ENCODE assay signal across 16 cellular contexts in genomic region chr2:201833796-201834195, GRCh38. TPM values are rescaled to one million over a fixed set of nuclear protein-coding genes. Genes with fewer than 3 reads are reported as not detected.
DNase-seq lines count a peak whose midpoint lies in the region; ATAC-seq and TF ChIP-seq lines count a peak whose summit lies in the region.
"Had no signal": no experiment of that assay in that cellular context is flagged by ENCODE, and none has a peak within 500 bp of the region (broad histone marks: within the 10 kb centered on the region; RNA-seq: fewer than 3 reads in every experiment).

No MANE protein-coding gene starts in this region.

- no peak overlapping the region for H3K9ac ChIP-seq in HCT116 (ENCODE audit: low read length)

- DNase-seq in HCT116 (ENCODE audit: low read depth, low spot score) (no peak), SW480 (ENCODE audit: low spot score) (peak; percentile 64), nephron progenitor cell (no peak), type B pancreatic cell (ENCODE audit: extremely low spot score, unreplicated experiment) (no peak), caudate nucleus (lab: John Stamatoyannopoulos, UW) (no peak), cardiac septum (ENCODE audit: low spot score) (no peak), NCI-H82 (lab: John Stamatoyannopoulos, UW) (no peak)
- DNase-seq: AML-193; CD4-positive, CD25-positive, alpha-beta regulatory T cell; H9; NCI-H1417; NCI-H2029; NCI-H2171 treated with DMSO at 0.1 percent for 48 hours; NCI-H748 treated with DMSO at 0.1 percent for 48 hours; PC-9 had no signal

- H3K36me3 Mint-ChIP-seq in nephron progenitor cell (ENCODE audit: low read depth) (no peaks in the 10 kb centered on the region), type B pancreatic cell (no peaks in the 10 kb centered on the region)
- H3K36me3 Mint-ChIP-seq: CD4-positive, CD25-positive, alpha-beta regulatory T cell had no signal

- no peaks in the 10 kb centered on the region for H3K36me3 ChIP-seq in HCT116 (ENCODE audit: control insufficient read depth in 1 of 2, insufficient read depth in 2 of 2, low read length in 2 of 2)

- H3K27me3 ChIP-seq in HCT116 (ENCODE audit: insufficient read depth, low read length): no peaks in the 10 kb centered on the region

- no peaks in the 10 kb centered on the region for H4K20me1 ChIP-seq in HCT116 (ENCODE audit: insufficient read depth)

- no peak overlapping the region for H3K4me3 ChIP-seq in HCT116 (replicated peaks in 1 of 2; ENCODE audit: low read depth in 1 of 2, low read length in 2 of 2)
- H3K4me3 ChIP-seq: PC-9 had no signal

- BruUV-seq in HCT116 (replicated peaks; lab: Mats Ljungman, UMichigan): no TSS peak

- H3K4me1 ChIP-seq in HCT116 (ENCODE audit: control insufficient read depth in 1 of 2, insufficient read depth in 2 of 2, low read length in 2 of 2): no peaks in the 10 kb centered on the region

- H3K27ac Mint-ChIP-seq in nephron progenitor cell (peak overlapping the region; percentile 46), type B pancreatic cell (peak overlapping the region; percentile 7)
- H3K27ac Mint-ChIP-seq: CD4-positive, CD25-positive, alpha-beta regulatory T cell; H9 had no signal

- H3K4me3 Mint-ChIP-seq in nephron progenitor cell: no peak overlapping the region
- H3K4me3 Mint-ChIP-seq in type B pancreatic cell: no peak overlapping the region
- H3K4me3 Mint-ChIP-seq: CD4-positive, CD25-positive, alpha-beta regulatory T cell; H9 had no signal

- no peaks in the 10 kb centered on the region for H3K9me3 ChIP-seq in HCT116 (ENCODE audit: control insufficient read depth in 1 of 2, insufficient read depth in 1 of 2, low read depth in 1 of 2, low read length in 2 of 2)

- POLR2A ChIA-PET in HCT116 (lab: Charles Lee): no interaction called here

- H3K4me1 Mint-ChIP-seq in nephron progenitor cell (peaks cover 17% of the 10 kb centered on the region), type B pancreatic cell (ENCODE audit: unreplicated experiment) (peaks cover 10% of the 10 kb centered on the region)
- H3K4me1 Mint-ChIP-seq: CD4-positive, CD25-positive, alpha-beta regulatory T cell; H9 had no signal

- no peaks in the 10 kb centered on the region for H3K79me2 ChIP-seq in HCT116 (ENCODE audit: insufficient read depth, low read length)

- ATAC-seq in HCT116: no peak

- H3K4me2 ChIP-seq in HCT116 (ENCODE audit: low read length): no peak overlapping the region
- H3K4me2 ChIP-seq: PC-9 had no signal

- RAD21 ChIA-PET in HCT116 (lab: Charles Lee; ENCODE audit: low non-redundant PET in 1 of 2, low total read pairs in 2 of 2, uncharacterized antibody in 2 of 2, unreplicated experiment in 2 of 2): no interaction called here

- H2AFZ ChIP-seq in HCT116 (ENCODE audit: low read depth, low read length, poor library complexity, severe bottlenecking): peak overlapping the region; percentile 26
- H2AFZ ChIP-seq: PC-9 had no signal

- TF ChIP-seq POLR2A in HCT116 (IDR thresholded peaks at IDR 0.05; ENCODE audit: borderline replicate concordance, extremely low read depth, insufficient read depth, insufficient read length): no peak

- TF ChIP-seq RAD21 in HCT116 (IDR thresholded peaks at IDR 0.05; ENCODE audit: low read depth): no peak

- TF ChIP-seq CTCF in HCT116 (IDR thresholded peaks at IDR 0.05 in 2 of 3, conservative IDR thresholded peaks at IDR 0.05 in 1 of 3; ENCODE audit: borderline replicate concordance in 1 of 3, insufficient read depth in 1 of 3, low read depth in 2 of 3, low read length in 2 of 3): no peak
- no peak for TF ChIP-seq CTCF in nephron progenitor cell (IDR thresholded peaks at IDR 0.05)
- no peak for TF ChIP-seq CTCF in type B pancreatic cell (conservative IDR thresholded peaks at IDR 0.05)

- no peaks in the 10 kb centered on the region for H3K9me3 Mint-ChIP-seq in nephron progenitor cell
- H3K9me3 Mint-ChIP-seq in type B pancreatic cell: peaks cover 5% of the 10 kb centered on the region

- H3K27ac ChIP-seq in HCT116 (ENCODE audit: low read depth, low read length): no peak overlapping the region
- no peak overlapping the region for H3K27ac ChIP-seq in caudate nucleus (ENCODE audit: low read depth, low read length)
- H3K27ac ChIP-seq: PC-9 had no signal

- CTCF ChIA-PET in HCT116 (lab: Charles Lee): no interaction called here

- H3K27me3 Mint-ChIP-seq in nephron progenitor cell (ENCODE audit: low read depth, poor library complexity) (no peaks in the 10 kb centered on the region), type B pancreatic cell (no peaks in the 10 kb centered on the region)

- H3K9me2 ChIP-seq in HCT116 (ENCODE audit: insufficient read depth): no peaks in the 10 kb centered on the region

- intact Hi-C loops in HCT116 (cut with micrococcal nuclease): no loop called here
- intact Hi-C loops in cardiac septum (cut with DNase I): no loop called here

TF ChIP-seq in HCT116, 20 proteins besides CTCF, POLR2A, EP300 and RAD21 (continues in another document):
- TF ChIP-seq EZH2phosphoT487 (IDR thresholded peaks at IDR 0.05; ENCODE audit: borderline replicate concordance) (no peak), ZNF274 (IDR thresholded peaks at IDR 0.05; ENCODE audit: low read depth, low read length) (no peak), ZFX (IDR thresholded peaks at IDR 0.05) (no peak), ZBTB33 (IDR thresholded peaks at IDR 0.05; ENCODE audit: extremely low read depth, insufficient replicate concordance, low read length) (no peak), ATF3 (IDR thresholded peaks at IDR 0.05) (no peak), CBX3 (IDR thresholded peaks at IDR 0.05; ENCODE audit: low read depth) (no peak), FOSL1 (IDR thresholded peaks at IDR 0.05; ENCODE audit: low read depth) (no peak), EZH2 (IDR thresholded peaks at IDR 0.05) (no peak), CEBPB (IDR thresholded peaks at IDR 0.05; ENCODE audit: low read depth) (no peak), SRF (IDR thresholded peaks at IDR 0.05; ENCODE audit: low read depth) (no peak), POLR2AphosphoS5 (IDR thresholded peaks at IDR 0.05; ENCODE audit: low read depth, low read length) (no peak), MAX (IDR thresholded peaks at IDR 0.05) (no peak), EGR1 (IDR thresholded peaks at IDR 0.05; ENCODE audit: low read depth) (no peak), SP1 (IDR thresholded peaks at IDR 0.05; ENCODE audit: low read depth) (no peak), TCF7L2 (IDR thresholded peaks at IDR 0.05; ENCODE audit: borderline replicate concordance, extremely low read depth, insufficient read depth, insufficient read length) (no peak), SIN3A (IDR thresholded peaks at IDR 0.05; ENCODE audit: low read depth) (no peak), JUND (IDR thresholded peaks at IDR 0.05) (no peak), REST (IDR thresholded peaks at IDR 0.05; ENCODE audit: low read depth) (no peak)

RNA-seq across cellular contexts. Expression of gene CDK15, which starts 27.5 kb away (rescaled TPM):
- not detected for total RNA-seq in HCT116 (2021; ENCODE audit: unreplicated experiment)
- polyA plus RNA-seq in HCT116 (2012): not detected in 2 replicates
- 1.8 TPM in 1 of 2 replicates, not detected in the other for total RNA-seq in type B pancreatic cell (ENCODE audit: low replicate concordance)
- 0.22 TPM for total RNA-seq in cardiac septum
- total RNA-seq: CD4-positive, CD25-positive, alpha-beta regulatory T cell; H9; NCI-H460; PC-9 had no signal
- polyA plus RNA-seq: CD4-positive, CD25-positive, alpha-beta regulatory T cell had no signal

RNA-seq across cellular contexts. Expression of gene ALS2, which starts 53.1 kb away (rescaled TPM):
- total RNA-seq in HCT116 (2021; ENCODE audit: unreplicated experiment) (28.1 TPM), type B pancreatic cell (ENCODE audit: low replicate concordance) (32.7 and 36.4 TPM in 2 replicates), cardiac septum (36.5 TPM)
- polyA plus RNA-seq in HCT116 (2012): 7.7 and 9.3 TPM in 2 replicates
